17 cellular contexts compared by ENCODE assay signal in genomic region chr5:122874179-122874875, GRCh38. TPM values are rescaled to one million over a fixed set of nuclear protein-coding genes. Genes with fewer than 3 reads are reported as not detected.
DNase-seq lines count a peak whose midpoint lies in the region; ATAC-seq and TF ChIP-seq lines count a peak whose summit lies in the region.
"Had no signal": no experiment of that assay in that cellular context is flagged by ENCODE, and none has a peak within 500 bp of the region (broad histone marks: within the 10 kb centered on the region; RNA-seq: fewer than 3 reads in every experiment).

No MANE protein-coding gene starts in this region.

- no peak overlapping the region for H3K23ac ChIP-seq in IMR-90 (ENCODE audit: low read depth, low read length)

- peaks cover 8% of the 10 kb centered on the region; the same call in 1 of the 2 replicates for H3K9me1 ChIP-seq in IMR-90 (ENCODE audit: insufficient read depth, low read length)

- H4K91ac ChIP-seq in IMR-90 (ENCODE audit: insufficient read depth, low read depth, low read length) = no peak overlapping the region

- H3K36me3 Mint-ChIP-seq in memory B cell = peaks cover 5% of the 10 kb centered on the region
- H3K36me3 Mint-ChIP-seq in activated CD4-positive, alpha-beta T cell treated with anti-CD3 and anti-CD28 coated beads for 36 hours (ENCODE audit: low read depth) = no peaks in the 10 kb centered on the region

- no peak overlapping the region for H3K56ac ChIP-seq in IMR-90 (ENCODE audit: extremely low read depth, insufficient read depth, low read length)

- no peak overlapping the region for H2BK5ac ChIP-seq in IMR-90 (ENCODE audit: low read depth, low read length, poor library complexity, severe bottlenecking)

- no peak overlapping the region for H3K14ac ChIP-seq in IMR-90 (replicated peaks; ENCODE audit: low read depth, low read length)

- H3K4ac ChIP-seq in IMR-90 (ENCODE audit: low read depth, low read length) = no peak overlapping the region

- H4K5ac ChIP-seq in IMR-90 (ENCODE audit: low read depth, low read length) = no peak overlapping the region

- H2AFZ ChIP-seq in IMR-90 (replicated peaks; ENCODE audit: low read length, poor library complexity) = no peak overlapping the region

- H3K4me3 ChIP-seq in IMR-90 (ENCODE audit: insufficient read depth, low read depth, low read length) (no peak overlapping the region), fibroblast of villous mesenchyme (ENCODE audit: low read depth, low read length) (no peak overlapping the region)
- H3K4me3 ChIP-seq: A549 had no signal

- no peaks in the 10 kb centered on the region for H3K9me3 ChIP-seq in IMR-90 (ENCODE audit: control insufficient read depth, insufficient read depth, low read length)
- H3K9me3 ChIP-seq: A549, Caco-2 had no signal

- H2AK9ac ChIP-seq in IMR-90 (replicated peaks; ENCODE audit: low read depth, low read length, poor library complexity) = no peak overlapping the region

- no peaks in the 10 kb centered on the region for H3K27me3 Mint-ChIP-seq in memory B cell
- H3K27me3 Mint-ChIP-seq in activated CD4-positive, alpha-beta T cell treated with anti-CD3 and anti-CD28 coated beads for 36 hours = no peaks in the 10 kb centered on the region

- no peak overlapping the region for H3K4me3 Mint-ChIP-seq in memory B cell
- no peak overlapping the region for H3K4me3 Mint-ChIP-seq in activated CD4-positive, alpha-beta T cell treated with anti-CD3 and anti-CD28 coated beads for 36 hours

- H3K18ac ChIP-seq in IMR-90 (ENCODE audit: low read depth, low read length) = no peak overlapping the region

- in situ Hi-C loops in IMR-90 (cut with MboI; ENCODE audit: low sequenced_read_pairs) = no loop called here

- TF ChIP-seq CTCF in IMR-90 (conservative IDR thresholded peaks at IDR 0.05; ENCODE audit: low read depth, low read length) (no peak), fibroblast of villous mesenchyme (IDR thresholded peaks at IDR 0.05; ENCODE audit: insufficient read depth, low read depth, low read length) (no peak)

- H4K20me1 ChIP-seq in IMR-90 (ENCODE audit: insufficient read depth, low read length) = no peaks in the 10 kb centered on the region; the same call in 1 of the 2 replicates

- H3K27ac Mint-ChIP-seq in memory B cell = peak overlapping the region; percentile 4
- no peak overlapping the region for H3K27ac Mint-ChIP-seq in activated CD4-positive, alpha-beta T cell treated with anti-CD3 and anti-CD28 coated beads for 36 hours

- H2BK20ac ChIP-seq in IMR-90 (ENCODE audit: low read depth, low read length) = no peak overlapping the region

- no peak overlapping the region for H3K27ac ChIP-seq in IMR-90 (ENCODE audit: insufficient read depth, low read length)
- H3K27ac ChIP-seq: A549 had no signal

- no peak overlapping the region for H2BK120ac ChIP-seq in IMR-90 (ENCODE audit: low read depth, low read length)

- peaks cover 29 to 39% of the 10 kb centered on the region in 2 experiments for H3K79me1 ChIP-seq in IMR-90 (ENCODE audit: low read depth in 1 of 2, low read length in 2 of 2)

- H3K9me3 Mint-ChIP-seq in memory B cell = peaks cover 5% of the 10 kb centered on the region
- no peaks in the 10 kb centered on the region for H3K9me3 Mint-ChIP-seq in activated CD4-positive, alpha-beta T cell treated with anti-CD3 and anti-CD28 coated beads for 36 hours (ENCODE audit: low read depth)

- peaks cover 3% of the 10 kb centered on the region; the same call in 1 of the 2 replicates for H3K4me1 ChIP-seq in IMR-90 (ENCODE audit: control insufficient read depth, insufficient read depth, low read length)
- H3K4me1 ChIP-seq: A549, Caco-2 had no signal

- BruUV-seq in IMR-90 (replicated peaks; lab: Mats Ljungman, UMichigan) = no TSS peak

- intact Hi-C loops in IMR-90 (cut with micrococcal nuclease) = no loop called here
- intact Hi-C loops in activated CD4-positive, alpha-beta T cell treated with anti-CD3 and anti-CD28 coated beads for 36 hours (cut with DNase I, micrococcal nuclease) = no loop called here

- TF ChIP-seq POLR2A in IMR-90 (IDR thresholded peaks at IDR 0.05; ENCODE audit: low read depth, low read length) = no peak

- H3K9ac ChIP-seq in IMR-90 (ENCODE audit: low read depth, low read length) = no peak overlapping the region

- no peaks in the 10 kb centered on the region for H3K27me3 ChIP-seq in IMR-90 (ENCODE audit: control insufficient read depth, insufficient read depth, low read length)

- no peak overlapping the region for H4K8ac ChIP-seq in IMR-90 (ENCODE audit: low read depth in 2 of 2, low read length in 2 of 2)

- no peak for TF ChIP-seq RAD21 in IMR-90 (IDR thresholded peaks at IDR 0.05; ENCODE audit: low read length)

- 100% methylated on average over 2 of the region's 4 CpGs; no CpG with 5 or more reads in 1 of the 2 experiments for WGBS in IMR-90 (ENCODE audit: extremely low coverage in 2 of 2, insufficient read length in 1 of 2), 2 experiments

- H3K36me3 ChIP-seq in IMR-90 (ENCODE audit: control insufficient read depth, insufficient read depth, low read length) = no peaks in the 10 kb centered on the region

- DNase-seq in IMR-90 (peak; percentile 21), brain pericyte (ENCODE audit: low read depth, low spot score) (peak; percentile 11), fibroblast of villous mesenchyme (ENCODE audit: low read depth) (peak; percentile 71), memory B cell (ENCODE audit: low spot score in 2 of 2) (no peak), NCI-H1092 (lab: John Stamatoyannopoulos, UW) (no peak), NCI-H1436 treated with DMSO at 0.1 percent for 48 hours (lab: John Stamatoyannopoulos, UW) (no peak)
- DNase-seq in activated CD4-positive, alpha-beta T cell treated with anti-CD3 and anti-CD28 coated beads for 36 hours = no peak
- DNase-seq: Caco-2, DND-41, GDM1, NCI-H2029, NCI-H510A, NCI-H82, SHP77 treated with DMSO at 0.1 percent for 48 hours had no signal

- H2BK15ac ChIP-seq in IMR-90 (ENCODE audit: low read depth, low read length) = no peak overlapping the region

- peaks cover 22% of the 10 kb centered on the region for H3K4me1 Mint-ChIP-seq in memory B cell
- H3K4me1 Mint-ChIP-seq in activated CD4-positive, alpha-beta T cell treated with anti-CD3 and anti-CD28 coated beads for 36 hours = no peaks in the 10 kb centered on the region

- H3K4me2 ChIP-seq in IMR-90 (ENCODE audit: low read depth, low read length) = no peak overlapping the region; the same call in 1 of the 2 replicates
- H3K4me2 ChIP-seq: A549 had no signal

- dilution Hi-C loops in IMR-90 (cut with HindIII; ENCODE audit: low sequenced_read_pairs, unreplicated experiment) = no loop called here

- CTCF ChIA-PET in IMR-90 (lab: Yijun Ruan, JAX) = no interaction called here
- CTCF ChIA-PET in activated CD4-positive, alpha-beta T cell treated with anti-CD3 and anti-CD28 coated beads for 36 hours (lab: Charles Lee) = interaction anchor here (0.7 to 1.6 kb wide), 2 partner anchors 9 to 100 kb away, joined by 3 to 4 read pairs; partner anchors contain the start of gene SNX2

- POLR2A ChIA-PET in IMR-90 (lab: Charles Lee; ENCODE audit: unreplicated experiment) = no interaction called here
- POLR2A ChIA-PET in activated CD4-positive, alpha-beta T cell treated with anti-CD3 and anti-CD28 coated beads for 36 hours (lab: Charles Lee) = no interaction called here

- no peak overlapping the region for H2AK5ac ChIP-seq in IMR-90 (ENCODE audit: low read depth, low read length)

- ATAC-seq in IMR-90 (ENCODE audit: low read depth) (peak; percentile 59), memory B cell (ENCODE audit: low read depth) (no peak), esophagus mucosa (no peak)
- ATAC-seq in activated CD4-positive, alpha-beta T cell treated with anti-CD3 and anti-CD28 coated beads for 36 hours = no peak
- ATAC-seq: A549, HCT116 had no signal

TF ChIP-seq in IMR-90, 13 proteins besides CTCF, POLR2A, EP300 and RAD21:
- TF ChIP-seq SMC3 (IDR thresholded peaks at IDR 0.05; ENCODE audit: low read depth, low read length) = no peak
- TF ChIP-seq CHD1 (IDR thresholded peaks at IDR 0.05; ENCODE audit: low read depth, low read length) = no peak
- no peak for TF ChIP-seq FOS (IDR thresholded peaks at IDR 0.05; ENCODE audit: low read depth, low read length)
- no peak for TF ChIP-seq CEBPB (IDR thresholded peaks at IDR 0.05; ENCODE audit: low read depth, low read length)
- TF ChIP-seq RCOR1 (IDR thresholded peaks at IDR 0.05; ENCODE audit: insufficient replicate concordance, low read length) = no peak
- TF ChIP-seq MAFK (IDR thresholded peaks at IDR 0.05; ENCODE audit: low read depth, low read length) = no peak
- no peak for TF ChIP-seq MXI1 (IDR thresholded peaks at IDR 0.05; ENCODE audit: borderline replicate concordance, low read depth, low read length)
- no peak for TF ChIP-seq MAZ (IDR thresholded peaks at IDR 0.05; ENCODE audit: borderline replicate concordance, low read depth, low read length)
- TF ChIP-seq NFE2L2 (IDR thresholded peaks at IDR 0.05; ENCODE audit: low read depth, low read length) = no peak

RNA-seq across cellular contexts. Expression of gene SNX24, which starts 28.9 kb away (rescaled TPM):
- 13.8 and 21.7 TPM in 2 replicates for total RNA-seq in IMR-90 (2012; rRNA removed)
- polyA plus RNA-seq in IMR-90 (2012; rRNA removed) = 12.7 and 15.0 TPM in 2 replicates
- 2.1 and 4.3 TPM in 2 replicates for polyA plus RNA-seq in IMR-90 (2012; cell fraction: cytosol; rRNA removed)
- polyA plus RNA-seq in IMR-90 (2012; cell fraction: nucleus; rRNA removed; ENCODE audit: low replicate concordance) = 1.1 and 14.0 TPM in 2 replicates
- total RNA-seq in fibroblast of villous mesenchyme = 28.0 and 29.8 TPM in 2 replicates
- 1 to 10 TPM; 4.0 to 4.9 TPM for total RNA-seq in activated CD4-positive, alpha-beta T cell treated with anti-CD3 and anti-CD28 coated beads for 36 hours
- total RNA-seq in esophagus mucosa = 31.8 TPM

Comparison
In these comparisons a context has a peak if more than half of its experiments do, and no peak if none do; other contexts are left out.
1. DNase-seq: peak in IMR-90 (single experiment), brain pericyte (single experiment) and fibroblast of villous mesenchyme (single experiment); none in memory B cell (0 of 2), NCI-H1092 (single experiment), NCI-H1436 treated with DMSO at 0.1 percent for 48 hours (single experiment) and activated CD4-positive, alpha-beta T cell treated with anti-CD3 and anti-CD28 coated beads for 36 hours (single experiment).